ENCODE assay signal across 24 cellular contexts in genomic region chr18:37261988-37262387, GRCh38.
A peak's percentile ranks its signal among the peaks of the same experiment; 100 is the strongest.
DNase-seq lines count a peak whose midpoint lies in the region; ATAC-seq, FAIRE-seq and TF ChIP-seq lines count a peak whose summit lies in the region.
"Had no signal": no experiment of that assay in that cellular context is flagged by ENCODE, and none has a peak within 500 bp of the region (broad histone marks: within the 10 kb centered on the region; RNA-seq: fewer than 3 reads in every experiment).

No MANE protein-coding gene starts in this region.

- H3K27me3 ChIP-seq in dorsolateral prefrontal cortex (peaks cover 0 to 4% (median 0%) of the 10 kb centered on the region in 45 donors), trophoblast cell (ENCODE audit: insufficient read depth, low read length) (no peaks in the 10 kb centered on the region)

- no peak overlapping the region for H3K4me2 ChIP-seq in trophoblast cell (ENCODE audit: low read length)
- H3K4me2 ChIP-seq: A549, GM23338 had no signal

- H3K79me1 ChIP-seq in trophoblast cell (ENCODE audit: low read length): no peaks in the 10 kb centered on the region

- peak overlapping the region; percentile 19 for H3K27ac ChIP-seq in angular gyrus (ENCODE audit: low read depth, low read length)
- H3K27ac ChIP-seq in dorsolateral prefrontal cortex: peak overlapping the region in 38 of 59 donors; percentile 7 to 84 (median 54)
- no peak overlapping the region for H3K27ac ChIP-seq in trophoblast cell (ENCODE audit: low read depth, low read length)
- H3K27ac ChIP-seq: 22Rv1, A549, C4-2B had no signal

- no peaks in the 10 kb centered on the region for H3K79me2 ChIP-seq in trophoblast cell (ENCODE audit: control insufficient read depth, insufficient read depth, low read length, poor library complexity)

- H3K4me3 ChIP-seq in dorsolateral prefrontal cortex (no peak overlapping the region), trophoblast cell (ENCODE audit: low read depth, low read length) (peak overlapping the region; percentile 30)
- H3K4me3 ChIP-seq: A549, GM23338 had no signal

- H2AK5ac ChIP-seq in trophoblast cell (ENCODE audit: low read length): no peak overlapping the region

- no peak overlapping the region for H3K4ac ChIP-seq in trophoblast cell (ENCODE audit: low read depth, low read length)

- H3K14ac ChIP-seq in trophoblast cell (ENCODE audit: low read length): no peak overlapping the region

- no peak overlapping the region for H3K23ac ChIP-seq in trophoblast cell (ENCODE audit: low read length)

- CTCF ChIA-PET in activated CD8-positive, alpha-beta memory T cell treated with anti-CD3 and anti-CD28 coated beads, Interleukin-2, amount 10 ng/mL, durations not matched to agents 7 days and 5 days (lab: Charles Lee): no interaction called here

- intact Hi-C loops in dorsolateral prefrontal cortex (cut with DNase I): no loop called here

- H4K8ac ChIP-seq in trophoblast cell (ENCODE audit: low read depth, low read length): no peak overlapping the region

- no peak overlapping the region for H2BK120ac ChIP-seq in trophoblast cell (ENCODE audit: insufficient read depth, low read length, poor library complexity)

- no peak for ATAC-seq in activated CD8-positive, alpha-beta memory T cell treated with anti-CD3 and anti-CD28 coated beads, Interleukin-2, amount 10 ng/mL, durations not matched to agents 7 days and 5 days
- ATAC-seq: A549, GM23338 had no signal

- FAIRE-seq in GM19239 (lab: Jason Lieb, UNC): no peak
- FAIRE-seq: A549, G401.6, GM12891, GM18507, H54, HTR-8/SVneo had no signal

- no peak overlapping the region for H3K9ac ChIP-seq in trophoblast cell (ENCODE audit: low read length)

- DNase-seq in DMS 273 (lab: John Stamatoyannopoulos, UW; ENCODE audit: unreplicated experiment) (peak; percentile 50), DMS 273 treated with DMSO at 0.1 percent for 48 hours (lab: John Stamatoyannopoulos, UW) (no peak), dorsolateral prefrontal cortex (peak in 3 of 10 donors; percentile 28 to 38 (median 37)), trophoblast cell (no peak), dedifferentiated amniotic fluid mesenchymal stem cell (ENCODE audit: extremely low spot score) (no peak), GM19239 (ENCODE audit: insufficient read length, low spot score) (no peak)
- DNase-seq in activated CD8-positive, alpha-beta memory T cell treated with anti-CD3 and anti-CD28 coated beads, Interleukin-2, amount 10 ng/mL, durations not matched to agents 7 days and 5 days: no peak
- DNase-seq: AML-193; CD4-positive, alpha-beta memory T cell; DMS53; DND-41; EL; HCEC 1CT; IMR-90 had no signal

- H4K91ac ChIP-seq in trophoblast cell (ENCODE audit: low read depth, low read length): no peak overlapping the region

- no peak overlapping the region for H3K4me3 Mint-ChIP-seq in activated CD8-positive, alpha-beta memory T cell treated with anti-CD3 and anti-CD28 coated beads, Interleukin-2, amount 10 ng/mL, durations not matched to agents 7 days and 5 days
- H3K4me3 Mint-ChIP-seq: CD4-positive, alpha-beta memory T cell; GM23338 had no signal

- H3K27ac Mint-ChIP-seq in activated CD8-positive, alpha-beta memory T cell treated with anti-CD3 and anti-CD28 coated beads, Interleukin-2, amount 10 ng/mL, durations not matched to agents 7 days and 5 days: no peak overlapping the region
- H3K27ac Mint-ChIP-seq: CD4-positive, alpha-beta memory T cell; GM23338 had no signal

- H2BK12ac ChIP-seq in trophoblast cell (ENCODE audit: low read length): no peak overlapping the region

- peaks cover 4% of the 10 kb centered on the region for H3K9me3 ChIP-seq in trophoblast cell (ENCODE audit: insufficient read depth, low read depth, low read length)
- H3K9me3 ChIP-seq: A549 had no signal

- no peak overlapping the region for H2AFZ ChIP-seq in trophoblast cell (ENCODE audit: insufficient read depth, low read length, poor library complexity)
- H2AFZ ChIP-seq: GM23338 had no signal

- H3K18ac ChIP-seq in trophoblast cell (ENCODE audit: low read length): no peak overlapping the region

- no peak overlapping the region for H2BK5ac ChIP-seq in trophoblast cell (ENCODE audit: low read depth, low read length, poor library complexity)

- no peak for TF ChIP-seq CTCF in dorsolateral prefrontal cortex (IDR thresholded peaks at IDR 0.05 in 54 of 56, conservative IDR thresholded peaks at IDR 0.05 in 2 of 56; ENCODE audit: low read depth in 1 of 56, partially characterized antibody in 56 of 56)

- H3K4me1 ChIP-seq in trophoblast cell (ENCODE audit: control insufficient read depth in 1 of 2, insufficient read depth in 2 of 2, low read length in 2 of 2): no peaks in the 10 kb centered on the region
- H3K4me1 ChIP-seq: A549 had no signal

- no peaks in the 10 kb centered on the region for H3K36me3 Mint-ChIP-seq in activated CD8-positive, alpha-beta memory T cell treated with anti-CD3 and anti-CD28 coated beads, Interleukin-2, amount 10 ng/mL, durations not matched to agents 7 days and 5 days
- H3K36me3 Mint-ChIP-seq: CD4-positive, alpha-beta memory T cell had no signal

- H3K27me3 Mint-ChIP-seq in activated CD8-positive, alpha-beta memory T cell treated with anti-CD3 and anti-CD28 coated beads, Interleukin-2, amount 10 ng/mL, durations not matched to agents 7 days and 5 days: no peaks in the 10 kb centered on the region

- H3K4me1 Mint-ChIP-seq in activated CD8-positive, alpha-beta memory T cell treated with anti-CD3 and anti-CD28 coated beads, Interleukin-2, amount 10 ng/mL, durations not matched to agents 7 days and 5 days: no peaks in the 10 kb centered on the region
- H3K4me1 Mint-ChIP-seq: CD4-positive, alpha-beta memory T cell; GM23338 had no signal

- no peak overlapping the region for H4K12ac ChIP-seq in trophoblast cell (ENCODE audit: low read depth, low read length)

- H3K36me3 ChIP-seq in trophoblast cell (ENCODE audit: control insufficient read depth in 1 of 2, insufficient read depth in 2 of 2, low read length in 2 of 2): no peaks in the 10 kb centered on the region

- WGBS in trophoblast cell (ENCODE audit: extremely low coverage, insufficient coverage, insufficient read length): no CpG with 5 or more reads among the region's 8 CpGs

- H3K9me3 Mint-ChIP-seq in activated CD8-positive, alpha-beta memory T cell treated with anti-CD3 and anti-CD28 coated beads, Interleukin-2, amount 10 ng/mL, durations not matched to agents 7 days and 5 days (ENCODE audit: low read depth): no peaks in the 10 kb centered on the region
- H3K9me3 Mint-ChIP-seq: GM23338 had no signal
